17 cellular contexts compared by ENCODE assay signal in the genomic region with DNA sequence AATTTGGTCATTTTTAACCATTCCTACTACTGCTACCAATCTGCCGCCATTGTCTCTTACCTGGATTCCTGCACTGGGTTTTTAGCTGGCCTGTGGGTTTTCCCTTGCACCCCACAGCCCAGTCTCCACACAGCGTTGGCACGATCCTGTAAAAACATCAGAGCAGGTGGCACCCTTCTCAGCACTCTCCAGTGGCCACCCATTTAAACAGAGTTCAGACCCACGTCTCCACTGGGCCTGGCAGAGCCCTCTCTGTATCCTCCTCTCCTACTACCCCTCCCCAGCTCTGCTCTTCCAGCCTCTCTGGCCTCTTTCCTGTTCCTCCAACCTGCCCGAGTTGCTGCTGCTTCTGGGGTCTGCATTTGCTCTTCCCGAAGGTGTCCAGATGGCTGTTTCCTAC.
DNase-seq lines count a peak whose midpoint lies in the region; ATAC-seq, FAIRE-seq and TF ChIP-seq lines count a peak whose summit lies in the region.
"Had no signal": no experiment of that assay in that cellular context is flagged by ENCODE, and none has a peak within 500 bp of the region (broad histone marks: within the 10 kb centered on the region; RNA-seq: fewer than 3 reads in every experiment).

No MANE protein-coding gene starts in this region.

- H3K9me3 Mint-ChIP-seq in activated CD4-positive, alpha-beta T cell treated with anti-CD3 and anti-CD28 coated beads for 36 hours (ENCODE audit: low read depth) = no peaks in the 10 kb centered on the region
- H3K9me3 Mint-ChIP-seq in endothelial cell (ENCODE audit: unreplicated experiment) (no peaks in the 10 kb centered on the region), mesothelial cell of epicardium (peaks cover 25% of the 10 kb centered on the region)
- H3K9me3 Mint-ChIP-seq in natural killer cell treated with Interleukin-12 subunit alpha and Interleukin-12 subunit beta and Interleukin-15 and Interleukin-18, amount 100 ng/mL, for 72 hours = no peaks in the 10 kb centered on the region
- H3K9me3 Mint-ChIP-seq: CD8-positive, alpha-beta T cell had no signal

- POLR2A ChIA-PET in activated CD4-positive, alpha-beta T cell treated with anti-CD3 and anti-CD28 coated beads for 36 hours (lab: Charles Lee) = no interaction called here

- H3K36me3 Mint-ChIP-seq in activated CD4-positive, alpha-beta T cell treated with anti-CD3 and anti-CD28 coated beads for 36 hours (ENCODE audit: low read depth) = no peaks in the 10 kb centered on the region
- H3K36me3 Mint-ChIP-seq in endothelial cell (ENCODE audit: low read depth, unreplicated experiment) (no peaks in the 10 kb centered on the region), mesothelial cell of epicardium (peaks cover 9% of the 10 kb centered on the region)
- no peaks in the 10 kb centered on the region for H3K36me3 Mint-ChIP-seq in natural killer cell treated with Interleukin-12 subunit alpha and Interleukin-12 subunit beta and Interleukin-15 and Interleukin-18, amount 100 ng/mL, for 72 hours
- H3K36me3 Mint-ChIP-seq: CD8-positive, alpha-beta T cell had no signal

- peak overlapping the region; percentile 45 for H3K27ac Mint-ChIP-seq in activated CD4-positive, alpha-beta T cell treated with anti-CD3 and anti-CD28 coated beads for 36 hours
- peak overlapping the region; percentile 33 for H3K27ac Mint-ChIP-seq in endothelial cell (ENCODE audit: unreplicated experiment)
- peak overlapping the region; percentile 13 for H3K27ac Mint-ChIP-seq in mesothelial cell of epicardium
- H3K27ac Mint-ChIP-seq in natural killer cell treated with Interleukin-12 subunit alpha and Interleukin-12 subunit beta and Interleukin-15 and Interleukin-18, amount 100 ng/mL, for 72 hours = no peak overlapping the region
- H3K27ac Mint-ChIP-seq: B cell; CD8-positive, alpha-beta T cell had no signal

- peaks cover 2% of the 10 kb centered on the region for H3K27me3 Mint-ChIP-seq in activated CD4-positive, alpha-beta T cell treated with anti-CD3 and anti-CD28 coated beads for 36 hours
- H3K27me3 Mint-ChIP-seq in endothelial cell (ENCODE audit: unreplicated experiment) (peaks cover 2% of the 10 kb centered on the region), mesothelial cell of epicardium (ENCODE audit: low read depth) (no peaks in the 10 kb centered on the region)
- H3K27me3 Mint-ChIP-seq in natural killer cell treated with Interleukin-12 subunit alpha and Interleukin-12 subunit beta and Interleukin-15 and Interleukin-18, amount 100 ng/mL, for 72 hours = peaks cover 18 to 63% of the 10 kb centered on the region in 2 donors

- TF ChIP-seq CTCF in endothelial cell (IDR thresholded peaks at IDR 0.05; ENCODE audit: unreplicated experiment) (no peak), mesothelial cell of epicardium (IDR thresholded peaks at IDR 0.05; ENCODE audit: unreplicated experiment) (no peak)

- no peak for ATAC-seq in activated CD4-positive, alpha-beta T cell treated with anti-CD3 and anti-CD28 coated beads for 36 hours
- ATAC-seq in natural killer cell treated with Interleukin-12 subunit alpha and Interleukin-12 subunit beta and Interleukin-15 and Interleukin-18, amount 100 ng/mL, for 72 hours = no peak
- ATAC-seq: CD8-positive, alpha-beta T cell had no signal

- intact Hi-C loops in activated CD4-positive, alpha-beta T cell treated with anti-CD3 and anti-CD28 coated beads for 36 hours (cut with DNase I, micrococcal nuclease) = no loop called here

- CTCF ChIA-PET in activated CD4-positive, alpha-beta T cell treated with anti-CD3 and anti-CD28 coated beads for 36 hours (lab: Charles Lee) = no interaction called here

- H3K4me3 Mint-ChIP-seq in activated CD4-positive, alpha-beta T cell treated with anti-CD3 and anti-CD28 coated beads for 36 hours = no peak overlapping the region
- no peak overlapping the region for H3K4me3 Mint-ChIP-seq in endothelial cell (ENCODE audit: unreplicated experiment)
- H3K4me3 Mint-ChIP-seq in mesothelial cell of epicardium = no peak overlapping the region
- H3K4me3 Mint-ChIP-seq in natural killer cell treated with Interleukin-12 subunit alpha and Interleukin-12 subunit beta and Interleukin-15 and Interleukin-18, amount 100 ng/mL, for 72 hours = no peak overlapping the region
- H3K4me3 Mint-ChIP-seq: B cell; CD8-positive, alpha-beta T cell had no signal

- no peak for DNase-seq in activated CD4-positive, alpha-beta T cell treated with anti-CD3 and anti-CD28 coated beads for 36 hours
- no peak for DNase-seq in activated CD4-positive, alpha-beta T cell treated with anti-CD3 and anti-CD28 coated beads, Interleukin-2, amount 50 U/mL, for 48 hours
- DNase-seq in endothelial cell (ENCODE audit: low spot score) (no peak), mesothelial cell of epicardium (ENCODE audit: low spot score in 2 of 2, unreplicated experiment in 2 of 2) (no peak), urothelium cell line (ENCODE audit: low spot score) (no peak), HT-29 (ENCODE audit: low spot score) (no peak)
- DNase-seq in activated CD8-positive, alpha-beta memory T cell treated with anti-CD3 and anti-CD28 coated beads, Interleukin-2, amount 50 U/mL, for 4 hours = no peak
- DNase-seq in natural killer cell treated with Interleukin-12 subunit alpha and Interleukin-12 subunit beta and Interleukin-15 and Interleukin-18, amount 100 ng/mL, for 72 hours (ENCODE audit: low spot score) = no peak
- DNase-seq: 8988T; CD8-positive, alpha-beta T cell; DMS79; GDM1; GM23248; IMR-90 had no signal

- peak; percentile 80 for FAIRE-seq in urothelium cell line (lab: Jason Lieb, UNC)
- FAIRE-seq: GM12892, GM18507 had no signal

- peaks cover 20% of the 10 kb centered on the region for H3K4me1 Mint-ChIP-seq in activated CD4-positive, alpha-beta T cell treated with anti-CD3 and anti-CD28 coated beads for 36 hours
- H3K4me1 Mint-ChIP-seq in endothelial cell (ENCODE audit: unreplicated experiment) (peaks cover 27% of the 10 kb centered on the region), mesothelial cell of epicardium (peaks cover 32% of the 10 kb centered on the region)
- no peaks in the 10 kb centered on the region for H3K4me1 Mint-ChIP-seq in natural killer cell treated with Interleukin-12 subunit alpha and Interleukin-12 subunit beta and Interleukin-15 and Interleukin-18, amount 100 ng/mL, for 72 hours (ENCODE audit: low read depth in 2 of 2)
- H3K4me1 Mint-ChIP-seq: B cell had no signal

Comparison
In these comparisons a context has a peak if more than half of its experiments do, and no peak if none do; other contexts are left out.
1. H3K27ac Mint-ChIP-seq: peak in activated CD4-positive, alpha-beta T cell treated with anti-CD3 and anti-CD28 coated beads for 36 hours (single experiment), endothelial cell (single experiment) and mesothelial cell of epicardium (single experiment); none in natural killer cell treated with Interleukin-12 subunit alpha and Interleukin-12 subunit beta and Interleukin-15 and Interleukin-18, amount 100 ng/mL, for 72 hours (0 of 2).